18 cellular contexts compared by ENCODE assay signal in the genomic region with DNA sequence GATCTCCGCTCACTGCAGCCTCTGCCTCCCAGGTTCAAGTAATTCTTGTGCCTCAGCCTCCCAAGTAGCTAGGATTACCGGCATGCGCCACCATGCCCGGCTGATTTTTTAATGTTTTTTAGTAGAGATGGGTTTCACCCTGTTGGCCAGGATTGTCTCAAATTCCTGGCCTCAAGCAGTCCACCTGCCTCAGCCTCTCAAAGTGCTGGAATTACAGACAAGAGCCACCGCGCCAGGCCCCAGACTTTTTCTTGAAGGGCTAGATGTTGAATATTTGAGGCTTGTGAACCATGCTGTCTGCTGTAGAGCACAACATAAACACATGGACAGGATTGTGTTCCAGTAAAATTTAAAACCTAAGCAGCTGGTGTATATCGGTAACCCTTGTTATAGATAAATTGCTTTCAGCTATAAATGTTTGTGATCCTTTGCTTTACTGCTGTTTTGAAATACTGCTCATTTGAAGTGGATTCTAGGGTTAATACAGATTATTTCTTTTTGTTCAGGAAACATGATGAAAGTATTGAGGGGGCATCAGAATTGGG.
"Had no signal": no experiment of that assay in that cellular context is flagged by ENCODE, and none has a peak within 500 bp of the region (broad histone marks: within the 10 kb centered on the region; RNA-seq: fewer than 3 reads in every experiment).

No MANE protein-coding gene starts in this region.

- H3K27ac Mint-ChIP-seq: activated naive CD8-positive, alpha-beta T cell treated with anti-CD3 and anti-CD28 coated beads for 36 hours; T-cell; WTC11 had no signal

- H3K9me3 Mint-ChIP-seq: activated naive CD8-positive, alpha-beta T cell treated with anti-CD3 and anti-CD28 coated beads for 36 hours; neural crest cell; T-cell; WTC11 had no signal

- H3K4me1 ChIP-seq: breast epithelium, foreskin keratinocyte had no signal

- H3K4me1 Mint-ChIP-seq: neural crest cell, WTC11 had no signal

- H3K27ac ChIP-seq: breast epithelium, coronary artery, foreskin keratinocyte, hepatocyte, spleen, thoracic aorta, upper lobe of right lung had no signal

- H2AFZ ChIP-seq: hepatocyte had no signal

- H3K4me2 ChIP-seq: hepatocyte had no signal

- H3K27me3 Mint-ChIP-seq: activated naive CD8-positive, alpha-beta T cell treated with anti-CD3 and anti-CD28 coated beads for 36 hours; T-cell had no signal

- H3K9me3 ChIP-seq: breast epithelium, spleen, thoracic aorta, upper lobe of right lung had no signal

- H3K4me3 Mint-ChIP-seq: activated naive CD8-positive, alpha-beta T cell treated with anti-CD3 and anti-CD28 coated beads for 36 hours; neural crest cell; T-cell; WTC11 had no signal

- H3K27me3 ChIP-seq: breast epithelium, foreskin keratinocyte, hepatocyte, spleen, upper lobe of right lung had no signal

- ATAC-seq: foreskin keratinocyte, left ventricle myocardium superior, T-cell, upper lobe of right lung, WTC11 had no signal

- H3K4me3 ChIP-seq: breast epithelium, coronary artery, hepatocyte, spleen, thoracic aorta, upper lobe of right lung had no signal

- DNase-seq: activated naive CD8-positive, alpha-beta T cell treated with anti-CD3 and anti-CD28 coated beads for 36 hours; activated T-cell treated with anti-CD3 and anti-CD28 coated beads, Interleukin-2, amount 50 U/mL, for 1 hour; erythroblast; foreskin keratinocyte; left ventricle myocardium superior; mammary epithelial cell; retina; spleen; stimulated activated CD4-positive, alpha-beta T cell treated with anti-CD3 and anti-CD28 coated beads, Interleukin-4, amount 100 ng/mL, for 1 hour; stimulated activated naive CD4-positive, alpha-beta T cell; T-cell; upper lobe of right lung had no signal
